Comparison of ENCODE assay signal across 21 cellular contexts in genomic region chr5:149824851-149825250, GRCh38.
A peak's percentile ranks its signal among the peaks of the same experiment; 100 is the strongest.
DNase-seq lines count a peak whose midpoint lies in the region; ATAC-seq and TF ChIP-seq lines count a peak whose summit lies in the region.
"Had no signal": no experiment of that assay in that cellular context is flagged by ENCODE, and none has a peak within 500 bp of the region (broad histone marks: within the 10 kb centered on the region; RNA-seq: fewer than 3 reads in every experiment).

No MANE protein-coding gene starts in this region.

- no peaks in the 10 kb centered on the region for H3K9me3 Mint-ChIP-seq in natural killer cell
- H3K9me3 Mint-ChIP-seq: CD4-positive, CD25-positive, alpha-beta regulatory T cell; stimulated activated naive CD8-positive, alpha-beta T cell treated with anti-CD3 and anti-CD28 coated beads, Interleukin-15, Interleukin-2, amounts not matched to agents 100 ng/mL and 50 ng/mL, for 24 hours had no signal

- H3K4me3 Mint-ChIP-seq in natural killer cell = no peak overlapping the region
- H3K4me3 Mint-ChIP-seq: CD4-positive, CD25-positive, alpha-beta regulatory T cell; stimulated activated naive CD8-positive, alpha-beta T cell treated with anti-CD3 and anti-CD28 coated beads, Interleukin-15, Interleukin-2, amounts not matched to agents 100 ng/mL and 50 ng/mL, for 24 hours had no signal

- peak overlapping the region; percentile 5 to 90 for H3K27ac ChIP-seq in lung (ENCODE audit: low read depth in 1 of 2, low read length in 1 of 2)
- peak overlapping the region; percentile 83 to 95 (median 88) for H3K27ac ChIP-seq in sigmoid colon
- H3K27ac ChIP-seq: epithelial cell of prostate, SJCRH30 had no signal

- WGBS in lung, 2 donors = 74 to 78% methylated on average over 16 of the region's 16 CpGs
- WGBS in sigmoid colon, 2 donors = 78% methylated on average over 16 of the region's 16 CpGs

- no peak overlapping the region for H3K27ac Mint-ChIP-seq in natural killer cell
- H3K27ac Mint-ChIP-seq: CD4-positive, CD25-positive, alpha-beta regulatory T cell had no signal

- H3K36me3 ChIP-seq in lung (ENCODE audit: control insufficient read depth in 2 of 2, insufficient read depth in 2 of 2, low read length in 2 of 2) = no peaks in the 10 kb centered on the region
- H3K36me3 ChIP-seq in sigmoid colon = peaks cover 0 to 19% (median 3%) of the 10 kb centered on the region in 4 donors
- H3K36me3 ChIP-seq: SJCRH30 had no signal

- TF ChIP-seq EP300 in sigmoid colon (IDR thresholded peaks at IDR 0.05) = peak in 3 of 4 donors; percentile 61 to 96 (median 88)

- H3K36me3 Mint-ChIP-seq in natural killer cell = no peaks in the 10 kb centered on the region
- H3K36me3 Mint-ChIP-seq: CD4-positive, CD25-positive, alpha-beta regulatory T cell had no signal

- no peaks in the 10 kb centered on the region for H3K27me3 Mint-ChIP-seq in natural killer cell (ENCODE audit: low read depth in 2 of 2)
- H3K27me3 Mint-ChIP-seq: CD4-positive, CD25-positive, alpha-beta regulatory T cell; stimulated activated naive CD8-positive, alpha-beta T cell treated with anti-CD3 and anti-CD28 coated beads, Interleukin-15, Interleukin-2, amounts not matched to agents 100 ng/mL and 50 ng/mL, for 24 hours had no signal

- no peaks in the 10 kb centered on the region for H3K9me3 ChIP-seq in lung (ENCODE audit: control insufficient read depth in 2 of 2, insufficient read depth in 1 of 2, low read length in 1 of 2)
- no peaks in the 10 kb centered on the region for H3K9me3 ChIP-seq in sigmoid colon
- H3K9me3 ChIP-seq: SJCRH30 had no signal

- no peak for ATAC-seq in lung (ENCODE audit: insufficient read depth, low FRiP score)
- ATAC-seq in natural killer cell = no peak
- ATAC-seq: activated CD4-positive, CD25-positive, alpha-beta regulatory T cell treated with anti-CD3 and anti-CD28 coated beads, Interleukin-2, amount 50 U/mL, for 24 hours; K562 had no signal

- no peak overlapping the region for H3K4me3 ChIP-seq in fibroblast of villous mesenchyme (ENCODE audit: low read depth, low read length)
- H3K4me3 ChIP-seq in lung = no peak overlapping the region
- no peak overlapping the region for H3K4me3 ChIP-seq in sigmoid colon
- H3K4me3 ChIP-seq: K562, SJCRH30 had no signal

- no peak for TF ChIP-seq POLR2A in sigmoid colon (IDR thresholded peaks at IDR 0.05)

- peak; percentile 32 for DNase-seq in SK-MEL-5 (ENCODE audit: low read depth, low spot score)
- peak; percentile 73 for DNase-seq in fibroblast of villous mesenchyme (ENCODE audit: low read depth)
- DNase-seq in lung (ENCODE audit: low spot score) = no peak
- peak; percentile 96 for DNase-seq in sigmoid colon
- no peak for DNase-seq in middle frontal gyrus (ENCODE audit: extremely low spot score, low spot score)
- DNase-seq in stimulated activated CD4-positive, alpha-beta T cell treated with anti-CD3 and anti-CD28 coated beads, Interleukin-4, amount 100 ng/mL, for 24 hours = no peak
- no peak for DNase-seq in natural killer cell
- no peak for DNase-seq in KBM-7
- DNase-seq: activated naive CD4-positive, alpha-beta T cell; CD4-positive, CD25-positive, alpha-beta regulatory T cell; cortex of kidney; DMS153; GOT3; NCI-H1048; NCI-H2081; NCI-H526 treated with DMSO at 0.1 percent for 48 hours had no signal

- peaks cover 0 to 5% of the 10 kb centered on the region in 2 donors for H3K4me1 Mint-ChIP-seq in natural killer cell

- no peak for TF ChIP-seq CTCF in fibroblast of villous mesenchyme (IDR thresholded peaks at IDR 0.05; ENCODE audit: insufficient read depth, low read depth, low read length)
- no peak for TF ChIP-seq CTCF in lung (IDR thresholded peaks at IDR 0.05; ENCODE audit: control extremely low read depth, extremely low read depth)
- TF ChIP-seq CTCF in sigmoid colon (IDR thresholded peaks at IDR 0.05) = no peak
- TF ChIP-seq CTCF in natural killer cell (IDR thresholded peaks at IDR 0.05) = no peak

- H3K27me3 ChIP-seq in lung (ENCODE audit: control insufficient read depth, insufficient read depth) (no peaks in the 10 kb centered on the region), sigmoid colon (no peaks in the 10 kb centered on the region)
- H3K27me3 ChIP-seq: SJCRH30 had no signal

- intact Hi-C loops in sigmoid colon (cut with DNase I) = loop anchor here (5.0 kb wide), 1 partner anchor 48 kb away; no protein-coding TSS in a partner anchor
- intact Hi-C loops in natural killer cell (cut with micrococcal nuclease) = no loop called here

- in situ Hi-C loops in SK-MEL-5 (cut with HindIII; ENCODE audit: low pct_unique_long_range_greater_than_20kb, low sequenced_read_pairs) (no loop called here), KBM-7 (cut with MboI; ENCODE audit: low pct_unique_long_range_greater_than_20kb, low sequenced_read_pairs) (loop anchor here (10.0 kb wide), 1 partner anchor 170 kb away; no protein-coding TSS in a partner anchor)

- peaks cover 3 to 26% of the 10 kb centered on the region in 2 donors for H3K4me1 ChIP-seq in lung (ENCODE audit: control insufficient read depth in 2 of 2, insufficient read depth in 2 of 2, low read length in 2 of 2)
- H3K4me1 ChIP-seq in sigmoid colon = peaks cover 0 to 73% (median 65%) of the 10 kb centered on the region in 4 donors
- H3K4me1 ChIP-seq: SJCRH30 had no signal

Comparison
In these comparisons a context has a peak if more than half of its experiments do, and no peak if none do; other contexts are left out.
1. DNase-seq: peak in SK-MEL-5 (single experiment), fibroblast of villous mesenchyme (single experiment) and sigmoid colon (single experiment); none in lung (single experiment), middle frontal gyrus (single experiment), stimulated activated CD4-positive, alpha-beta T cell treated with anti-CD3 and anti-CD28 coated beads, Interleukin-4, amount 100 ng/mL, for 24 hours (single experiment), natural killer cell (single experiment) and KBM-7 (single experiment).